Comparison of ENCODE assay signal across 26 cellular contexts in genomic region chr16:63169100-63169499, GRCh38.
"Had no signal": no experiment of that assay in that cellular context is flagged by ENCODE, and none has a peak within 500 bp of the region (broad histone marks: within the 10 kb centered on the region; RNA-seq: fewer than 3 reads in every experiment).

No MANE protein-coding gene starts in this region.

- H3K27me3 ChIP-seq: colonic mucosa, dorsolateral prefrontal cortex, esophagus muscularis mucosa, esophagus squamous epithelium, foreskin keratinocyte, gastrocnemius medialis, gastroesophageal sphincter, heart left ventricle, heart right ventricle had no signal

- H3K36me3 ChIP-seq: colonic mucosa, esophagus muscularis mucosa, esophagus squamous epithelium, gastrocnemius medialis, gastroesophageal sphincter, heart left ventricle, heart right ventricle had no signal

- H3K4me1 ChIP-seq: colonic mucosa, esophagus muscularis mucosa, esophagus squamous epithelium, foreskin keratinocyte, gastrocnemius medialis, gastroesophageal sphincter, heart left ventricle, heart right ventricle had no signal

- H3K9me3 ChIP-seq: colonic mucosa, esophagus muscularis mucosa, esophagus squamous epithelium, gastrocnemius medialis, gastroesophageal sphincter had no signal

- H3K27ac ChIP-seq: colonic mucosa, coronary artery, dorsolateral prefrontal cortex, epithelial cell of prostate, esophagus muscularis mucosa, esophagus squamous epithelium, foreskin keratinocyte, gastrocnemius medialis, gastroesophageal sphincter, heart left ventricle, heart right ventricle had no signal

- ATAC-seq: effector memory CD8-positive, alpha-beta T cell; esophagus mucosa; foreskin keratinocyte; gastrocnemius medialis; gastroesophageal sphincter had no signal

- DNase-seq: colonic mucosa; cortex of kidney; dermis blood vessel endothelial cell; dorsolateral prefrontal cortex; effector CD4-positive, alpha-beta T cell; effector CD8-positive, alpha-beta T cell; effector memory CD4-positive, alpha-beta T cell; effector memory CD8-positive, alpha-beta T cell; endodermal cell; erythroblast; esophagus squamous epithelium; foreskin fibroblast; foreskin keratinocyte; gastrocnemius medialis; glutamatergic neuron; head of caudate nucleus; heart left ventricle; heart right ventricle had no signal

- FAIRE-seq: endometrium, endothelial cell of umbilical vein, frontal cortex had no signal

- H3K4me3 ChIP-seq: colonic mucosa, coronary artery, dorsolateral prefrontal cortex, esophagus muscularis mucosa, esophagus squamous epithelium, gastrocnemius medialis, gastroesophageal sphincter, heart left ventricle, heart right ventricle had no signal
